ENCODE assay signal across 18 cellular contexts in genomic region chr6:121157913-121158312, GRCh38.
A peak's percentile ranks its signal among the peaks of the same experiment; 100 is the strongest.
DNase-seq lines count a peak whose midpoint lies in the region; ATAC-seq and TF ChIP-seq lines count a peak whose summit lies in the region.
"Had no signal": no experiment of that assay in that cellular context is flagged by ENCODE, and none has a peak within 500 bp of the region (broad histone marks: within the 10 kb centered on the region; RNA-seq: fewer than 3 reads in every experiment).

No MANE protein-coding gene starts in this region.

- H3K4me2 ChIP-seq in IMR-90 (ENCODE audit: low read depth, low read length): no peak overlapping the region
- H3K4me2 ChIP-seq: BLaER1 treated with 17β-estradiol and CSF1 and Interleukin-3, amounts not matched to agents 10 nM and 100 nM had no signal

- dilution Hi-C loops in IMR-90 (cut with HindIII; ENCODE audit: low sequenced_read_pairs, unreplicated experiment): no loop called here

- H2BK120ac ChIP-seq in IMR-90 (ENCODE audit: low read depth, low read length): no peak overlapping the region

- no peak overlapping the region for H3K9ac ChIP-seq in IMR-90 (ENCODE audit: low read depth, low read length)
- H3K9ac ChIP-seq: BLaER1 treated with 17β-estradiol and CSF1 and Interleukin-3, amounts not matched to agents 10 nM and 100 nM had no signal

- no CpG with 5 or more reads among the region's 1 CpG for WGBS in IMR-90 (ENCODE audit: extremely low coverage in 2 of 2, insufficient read length in 1 of 2), 2 experiments

- H3K27ac ChIP-seq in IMR-90 (ENCODE audit: insufficient read depth, low read length) (no peak overlapping the region), gastrocnemius medialis (no peak overlapping the region)
- H3K27ac ChIP-seq: BLaER1 treated with 17β-estradiol and CSF1 and Interleukin-3, amounts not matched to agents 10 nM and 100 nM had no signal

- H3K79me1 ChIP-seq in IMR-90 (ENCODE audit: low read depth in 1 of 2, low read length in 2 of 2): no peaks in the 10 kb centered on the region

- in situ Hi-C loops in IMR-90 (cut with MboI; ENCODE audit: low sequenced_read_pairs): no loop called here
- in situ Hi-C loops in gastrocnemius medialis (cut with MboI; ENCODE audit: low sequenced_read_pairs in 4 of 4): no loop called here

- H3K23ac ChIP-seq in IMR-90 (ENCODE audit: low read depth, low read length): no peak overlapping the region

- BruUV-seq in IMR-90 (replicated peaks; lab: Mats Ljungman, UMichigan): no TSS peak

- no peaks in the 10 kb centered on the region for H3K9me1 ChIP-seq in IMR-90 (ENCODE audit: insufficient read depth, low read length)

- H2BK15ac ChIP-seq in IMR-90 (ENCODE audit: low read depth, low read length): no peak overlapping the region

- DNase-seq in AG10803 (ENCODE audit: low read depth) (peak; percentile 34), IMR-90 (peak; percentile 41), cardiac fibroblast (ENCODE audit: low read depth in 2 of 2) (peak; percentile 14), fibroblast of villous mesenchyme (ENCODE audit: low read depth) (peak; percentile 3), NCI-H1694 (lab: John Stamatoyannopoulos, UW) (no peak), NCI-H1092 treated with DMSO at 0.1 percent for 48 hours (lab: John Stamatoyannopoulos, UW) (no peak), gastrocnemius medialis (no peak)
- no peak for DNase-seq in effector CD8-positive, alpha-beta T cell (lab: John Stamatoyannopoulos, UW)
- DNase-seq: 8988T; CD8-positive, alpha-beta memory T cell; DND-41; Kasumi-1; NCI-H1930; NCI-H2171 treated with DMSO at 0.1 percent for 48 hours; NCI-H748 treated with DMSO at 0.1 percent for 48 hours; RPMI8226 had no signal

- H4K20me1 ChIP-seq in IMR-90 (ENCODE audit: insufficient read depth, low read length): no peaks in the 10 kb centered on the region
- H4K20me1 ChIP-seq: BLaER1 treated with 17β-estradiol and CSF1 and Interleukin-3, amounts not matched to agents 10 nM and 100 nM had no signal

- TF ChIP-seq RAD21 in IMR-90 (IDR thresholded peaks at IDR 0.05; ENCODE audit: low read length): no peak

- H3K18ac ChIP-seq in IMR-90 (ENCODE audit: low read depth, low read length): no peak overlapping the region

- TF ChIP-seq CTCF in AG10803 (conservative IDR thresholded peaks at IDR 0.05; ENCODE audit: low read length) (no peak), IMR-90 (conservative IDR thresholded peaks at IDR 0.05; ENCODE audit: low read depth, low read length) (no peak), cardiac fibroblast (IDR thresholded peaks at IDR 0.05; ENCODE audit: low read depth, low read length) (no peak), fibroblast of villous mesenchyme (IDR thresholded peaks at IDR 0.05; ENCODE audit: insufficient read depth, low read depth, low read length) (no peak), gastrocnemius medialis (IDR thresholded peaks at IDR 0.05 in 4 of 5, conservative IDR thresholded peaks at IDR 0.05 in 1 of 5) (no peak)

- H3K4me3 ChIP-seq in AG10803 (ENCODE audit: low read length) (no peak overlapping the region), IMR-90 (ENCODE audit: insufficient read depth, low read depth, low read length) (no peak overlapping the region), cardiac fibroblast (replicated peaks in 1 of 2; ENCODE audit: low read depth in 2 of 2, low read length in 2 of 2) (no peak overlapping the region), fibroblast of villous mesenchyme (ENCODE audit: low read depth, low read length) (no peak overlapping the region), gastrocnemius medialis (no peak overlapping the region)
- H3K4me3 ChIP-seq: BLaER1 treated with 17β-estradiol and CSF1 and Interleukin-3, amounts not matched to agents 10 nM and 100 nM; HAP-1 had no signal

- H3K4me1 ChIP-seq in IMR-90 (ENCODE audit: control insufficient read depth, insufficient read depth, low read length) (no peaks in the 10 kb centered on the region; the same call in 1 of the 2 replicates), gastrocnemius medialis (no peaks in the 10 kb centered on the region)
- H3K4me1 ChIP-seq: HAP-1 had no signal

- TF ChIP-seq POLR2A in IMR-90 (IDR thresholded peaks at IDR 0.05; ENCODE audit: low read depth, low read length): no peak
- TF ChIP-seq POLR2A in gastrocnemius medialis (IDR thresholded peaks at IDR 0.05): no peak

- intact Hi-C loops in IMR-90 (cut with micrococcal nuclease): no loop called here
- intact Hi-C loops in gastrocnemius medialis (cut with DNase I; ENCODE audit: low total_unique reads): no loop called here

- POLR2A ChIA-PET in IMR-90 (lab: Charles Lee; ENCODE audit: unreplicated experiment): no interaction called here

- CTCF ChIA-PET in IMR-90 (lab: Yijun Ruan, JAX): no interaction called here

- ATAC-seq in IMR-90 (ENCODE audit: low read depth) (peak; percentile 60), gastrocnemius medialis (no peak)

- no peak overlapping the region for H4K5ac ChIP-seq in IMR-90 (ENCODE audit: low read depth, low read length)

- no peak overlapping the region for H3K4ac ChIP-seq in IMR-90 (ENCODE audit: low read depth, low read length)

- H3K14ac ChIP-seq in IMR-90 (replicated peaks; ENCODE audit: low read depth, low read length): no peak overlapping the region

- H4K8ac ChIP-seq in IMR-90 (ENCODE audit: low read depth in 2 of 2, low read length in 2 of 2): no peak overlapping the region

- no peak overlapping the region for H2BK5ac ChIP-seq in IMR-90 (ENCODE audit: low read depth, low read length, poor library complexity, severe bottlenecking)

- H3K36me3 ChIP-seq in IMR-90 (ENCODE audit: control insufficient read depth, insufficient read depth, low read length) (no peaks in the 10 kb centered on the region), gastrocnemius medialis (no peaks in the 10 kb centered on the region)
- H3K36me3 ChIP-seq: HAP-1 had no signal

- no peak overlapping the region for H4K91ac ChIP-seq in IMR-90 (ENCODE audit: insufficient read depth, low read depth, low read length)

- H2AK5ac ChIP-seq in IMR-90 (ENCODE audit: low read depth, low read length): no peak overlapping the region

- no peak overlapping the region for H2BK20ac ChIP-seq in IMR-90 (ENCODE audit: low read depth, low read length)

- H3K27me3 ChIP-seq in IMR-90 (ENCODE audit: control insufficient read depth, insufficient read depth, low read length) (no peaks in the 10 kb centered on the region), gastrocnemius medialis (no peaks in the 10 kb centered on the region)
- H3K27me3 ChIP-seq: BLaER1 treated with 17β-estradiol and CSF1 and Interleukin-3, amounts not matched to agents 10 nM and 100 nM had no signal

- H2AK9ac ChIP-seq in IMR-90 (replicated peaks; ENCODE audit: low read depth, low read length, poor library complexity): no peak overlapping the region

- H3K9me3 ChIP-seq in IMR-90 (ENCODE audit: control insufficient read depth, insufficient read depth, low read length) (no peaks in the 10 kb centered on the region; the same call in 1 of the 2 replicates), gastrocnemius medialis (no peaks in the 10 kb centered on the region)

- no peak overlapping the region for H2AFZ ChIP-seq in IMR-90 (replicated peaks; ENCODE audit: low read length, poor library complexity)

- H3K56ac ChIP-seq in IMR-90 (ENCODE audit: extremely low read depth, insufficient read depth, low read length): no peak overlapping the region

TF ChIP-seq in IMR-90, 13 proteins besides CTCF, POLR2A, EP300 and RAD21:
- TF ChIP-seq MXI1 (IDR thresholded peaks at IDR 0.05; ENCODE audit: borderline replicate concordance, low read depth, low read length) (no peak), ELK1 (IDR thresholded peaks at IDR 0.05; ENCODE audit: borderline replicate concordance, low read depth, low read length) (no peak), SMC3 (IDR thresholded peaks at IDR 0.05; ENCODE audit: low read depth, low read length) (no peak), NFE2L2 (IDR thresholded peaks at IDR 0.05; ENCODE audit: low read depth, low read length) (no peak), MAZ (IDR thresholded peaks at IDR 0.05; ENCODE audit: borderline replicate concordance, low read depth, low read length) (no peak), CEBPB (IDR thresholded peaks at IDR 0.05; ENCODE audit: low read depth, low read length) (no peak), CHD1 (IDR thresholded peaks at IDR 0.05; ENCODE audit: low read depth, low read length) (no peak), MAFK (IDR thresholded peaks at IDR 0.05; ENCODE audit: low read depth, low read length) (no peak), BHLHE40 (IDR thresholded peaks at IDR 0.05; ENCODE audit: low read depth, low read length) (no peak), USF2 (IDR thresholded peaks at IDR 0.05; ENCODE audit: low read depth, low read length) (no peak), RCOR1 (IDR thresholded peaks at IDR 0.05; ENCODE audit: insufficient replicate concordance, low read length) (no peak), FOS (IDR thresholded peaks at IDR 0.05; ENCODE audit: low read depth, low read length) (no peak)

Comparison
In these comparisons a context has a peak if more than half of its experiments do, and no peak if none do; other contexts are left out.
1. DNase-seq: peak in AG10803 (single experiment), IMR-90 (single experiment), cardiac fibroblast (2 of 2) and fibroblast of villous mesenchyme (single experiment); none in NCI-H1694 (single experiment), effector CD8-positive, alpha-beta T cell (single experiment), NCI-H1092 treated with DMSO at 0.1 percent for 48 hours (single experiment) and gastrocnemius medialis (0 of 2).